In the genomic region with DNA sequence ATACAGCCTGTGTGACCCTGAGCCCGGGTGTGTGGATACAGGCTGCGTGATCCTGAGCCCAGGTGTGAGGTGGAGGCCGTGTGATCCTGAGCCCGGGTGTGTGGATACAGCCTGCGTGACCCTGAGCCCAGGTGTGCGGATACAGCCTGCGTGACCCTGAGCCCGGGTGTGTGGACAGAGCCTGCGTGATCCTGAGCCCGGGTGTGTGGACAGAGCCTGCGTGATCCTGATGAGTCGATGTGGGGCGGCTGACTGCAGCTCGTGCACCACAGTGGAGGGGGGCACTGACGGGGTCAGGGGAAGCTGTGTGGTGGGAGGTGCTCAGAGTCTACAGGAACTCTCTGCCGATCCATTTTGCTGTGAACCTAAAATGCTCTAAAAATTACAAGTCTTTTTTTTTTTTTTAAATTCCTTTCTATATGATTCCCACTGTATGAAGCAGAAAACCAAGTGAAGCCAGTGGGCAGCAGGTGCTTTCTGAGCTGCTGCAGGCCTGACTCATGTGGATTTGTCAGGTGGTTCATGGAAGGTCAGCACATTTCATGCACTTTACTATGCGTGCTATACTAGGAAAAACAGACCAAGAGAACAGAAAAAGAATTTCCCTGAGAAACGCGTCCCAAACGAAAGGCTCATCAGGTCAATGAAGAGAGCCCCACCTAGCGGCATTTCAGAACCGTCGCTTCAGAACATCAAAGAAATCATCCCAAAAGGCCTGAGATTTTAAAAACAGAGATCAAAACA, we compare ENCODE assay signal across 1 cellular context.
TF ChIP-seq lines count a peak whose summit lies in the region.

No MANE protein-coding gene starts in this region.

TF ChIP-seq in H1, 55 proteins besides CTCF, POLR2A, EP300 and RAD21:
- no peak for TF ChIP-seq CBX5 (IDR thresholded peaks at IDR 0.05; ENCODE audit: low read depth, low read length)
- no peak for TF ChIP-seq EZH2 (IDR thresholded peaks at IDR 0.05; ENCODE audit: low read depth, low read length, severe bottlenecking)
- TF ChIP-seq ASH2L (IDR thresholded peaks at IDR 0.05; ENCODE audit: low read length): no peak
- TF ChIP-seq, protein P1, sequence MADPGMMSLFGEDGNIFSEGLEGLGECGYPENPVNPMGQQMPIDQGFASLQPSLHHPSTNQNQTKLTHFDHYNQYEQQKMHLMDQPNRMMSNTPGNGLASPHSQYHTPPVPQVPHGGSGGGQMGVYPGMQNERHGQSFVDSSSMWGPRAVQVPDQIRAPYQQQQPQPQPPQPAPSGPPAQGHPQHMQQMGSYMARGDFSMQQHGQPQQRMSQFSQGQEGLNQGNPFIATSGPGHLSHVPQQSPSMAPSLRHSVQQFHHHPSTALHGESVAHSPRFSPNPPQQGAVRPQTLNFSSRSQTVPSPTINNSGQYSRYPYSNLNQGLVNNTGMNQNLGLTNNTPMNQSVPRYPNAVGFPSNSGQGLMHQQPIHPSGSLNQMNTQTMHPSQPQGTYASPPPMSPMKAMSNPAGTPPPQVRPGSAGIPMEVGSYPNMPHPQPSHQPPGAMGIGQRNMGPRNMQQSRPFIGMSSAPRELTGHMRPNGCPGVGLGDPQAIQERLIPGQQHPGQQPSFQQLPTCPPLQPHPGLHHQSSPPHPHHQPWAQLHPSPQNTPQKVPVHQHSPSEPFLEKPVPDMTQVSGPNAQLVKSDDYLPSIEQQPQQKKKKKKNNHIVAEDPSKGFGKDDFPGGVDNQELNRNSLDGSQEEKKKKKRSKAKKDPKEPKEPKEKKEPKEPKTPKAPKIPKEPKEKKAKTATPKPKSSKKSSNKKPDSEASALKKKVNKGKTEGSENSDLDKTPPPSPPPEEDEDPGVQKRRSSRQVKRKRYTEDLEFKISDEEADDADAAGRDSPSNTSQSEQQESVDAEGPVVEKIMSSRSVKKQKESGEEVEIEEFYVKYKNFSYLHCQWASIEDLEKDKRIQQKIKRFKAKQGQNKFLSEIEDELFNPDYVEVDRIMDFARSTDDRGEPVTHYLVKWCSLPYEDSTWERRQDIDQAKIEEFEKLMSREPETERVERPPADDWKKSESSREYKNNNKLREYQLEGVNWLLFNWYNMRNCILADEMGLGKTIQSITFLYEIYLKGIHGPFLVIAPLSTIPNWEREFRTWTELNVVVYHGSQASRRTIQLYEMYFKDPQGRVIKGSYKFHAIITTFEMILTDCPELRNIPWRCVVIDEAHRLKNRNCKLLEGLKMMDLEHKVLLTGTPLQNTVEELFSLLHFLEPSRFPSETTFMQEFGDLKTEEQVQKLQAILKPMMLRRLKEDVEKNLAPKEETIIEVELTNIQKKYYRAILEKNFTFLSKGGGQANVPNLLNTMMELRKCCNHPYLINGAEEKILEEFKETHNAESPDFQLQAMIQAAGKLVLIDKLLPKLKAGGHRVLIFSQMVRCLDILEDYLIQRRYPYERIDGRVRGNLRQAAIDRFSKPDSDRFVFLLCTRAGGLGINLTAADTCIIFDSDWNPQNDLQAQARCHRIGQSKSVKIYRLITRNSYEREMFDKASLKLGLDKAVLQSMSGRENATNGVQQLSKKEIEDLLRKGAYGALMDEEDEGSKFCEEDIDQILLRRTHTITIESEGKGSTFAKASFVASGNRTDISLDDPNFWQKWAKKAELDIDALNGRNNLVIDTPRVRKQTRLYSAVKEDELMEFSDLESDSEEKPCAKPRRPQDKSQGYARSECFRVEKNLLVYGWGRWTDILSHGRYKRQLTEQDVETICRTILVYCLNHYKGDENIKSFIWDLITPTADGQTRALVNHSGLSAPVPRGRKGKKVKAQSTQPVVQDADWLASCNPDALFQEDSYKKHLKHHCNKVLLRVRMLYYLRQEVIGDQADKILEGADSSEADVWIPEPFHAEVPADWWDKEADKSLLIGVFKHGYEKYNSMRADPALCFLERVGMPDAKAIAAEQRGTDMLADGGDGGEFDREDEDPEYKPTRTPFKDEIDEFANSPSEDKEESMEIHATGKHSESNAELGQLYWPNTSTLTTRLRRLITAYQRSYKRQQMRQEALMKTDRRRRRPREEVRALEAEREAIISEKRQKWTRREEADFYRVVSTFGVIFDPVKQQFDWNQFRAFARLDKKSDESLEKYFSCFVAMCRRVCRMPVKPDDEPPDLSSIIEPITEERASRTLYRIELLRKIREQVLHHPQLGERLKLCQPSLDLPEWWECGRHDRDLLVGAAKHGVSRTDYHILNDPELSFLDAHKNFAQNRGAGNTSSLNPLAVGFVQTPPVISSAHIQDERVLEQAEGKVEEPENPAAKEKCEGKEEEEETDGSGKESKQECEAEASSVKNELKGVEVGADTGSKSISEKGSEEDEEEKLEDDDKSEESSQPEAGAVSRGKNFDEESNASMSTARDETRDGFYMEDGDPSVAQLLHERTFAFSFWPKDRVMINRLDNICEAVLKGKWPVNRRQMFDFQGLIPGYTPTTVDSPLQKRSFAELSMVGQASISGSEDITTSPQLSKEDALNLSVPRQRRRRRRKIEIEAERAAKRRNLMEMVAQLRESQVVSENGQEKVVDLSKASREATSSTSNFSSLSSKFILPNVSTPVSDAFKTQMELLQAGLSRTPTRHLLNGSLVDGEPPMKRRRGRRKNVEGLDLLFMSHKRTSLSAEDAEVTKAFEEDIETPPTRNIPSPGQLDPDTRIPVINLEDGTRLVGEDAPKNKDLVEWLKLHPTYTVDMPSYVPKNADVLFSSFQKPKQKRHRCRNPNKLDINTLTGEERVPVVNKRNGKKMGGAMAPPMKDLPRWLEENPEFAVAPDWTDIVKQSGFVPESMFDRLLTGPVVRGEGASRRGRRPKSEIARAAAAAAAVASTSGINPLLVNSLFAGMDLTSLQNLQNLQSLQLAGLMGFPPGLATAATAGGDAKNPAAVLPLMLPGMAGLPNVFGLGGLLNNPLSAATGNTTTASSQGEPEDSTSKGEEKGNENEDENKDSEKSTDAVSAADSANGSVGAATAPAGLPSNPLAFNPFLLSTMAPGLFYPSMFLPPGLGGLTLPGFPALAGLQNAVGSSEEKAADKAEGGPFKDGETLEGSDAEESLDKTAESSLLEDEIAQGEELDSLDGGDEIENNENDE (IDR thresholded peaks at IDR 0.05; ENCODE audit: insufficient replicate concordance, low read length): no peak
- no peak for TF ChIP-seq TCF12 (IDR thresholded peaks at IDR 0.05; ENCODE audit: low read depth, low read length)
- TF ChIP-seq POLR2AphosphoS5 (IDR thresholded peaks at IDR 0.05; ENCODE audit: low read depth, low read length): no peak
- no peak for TF ChIP-seq SP4 (IDR thresholded peaks at IDR 0.05; ENCODE audit: low read length)
- TF ChIP-seq EGR1 (IDR thresholded peaks at IDR 0.05; ENCODE audit: borderline replicate concordance, low read depth, low read length): no peak
- TF ChIP-seq FOSL1 (IDR thresholded peaks at IDR 0.05; ENCODE audit: insufficient read depth, low read depth, low read length): no peak
- no peak for TF ChIP-seq CTBP2 (IDR thresholded peaks at IDR 0.05; ENCODE audit: borderline replicate concordance, insufficient read depth, insufficient read length, low read length)
- TF ChIP-seq, protein P2, sequence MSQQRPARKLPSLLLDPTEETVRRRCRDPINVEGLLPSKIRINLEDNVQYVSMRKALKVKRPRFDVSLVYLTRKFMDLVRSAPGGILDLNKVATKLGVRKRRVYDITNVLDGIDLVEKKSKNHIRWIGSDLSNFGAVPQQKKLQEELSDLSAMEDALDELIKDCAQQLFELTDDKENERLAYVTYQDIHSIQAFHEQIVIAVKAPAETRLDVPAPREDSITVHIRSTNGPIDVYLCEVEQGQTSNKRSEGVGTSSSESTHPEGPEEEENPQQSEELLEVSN (IDR thresholded peaks at IDR 0.05): no peak
- TF ChIP-seq CHD1 (IDR thresholded peaks at IDR 0.05; ENCODE audit: low read depth, low read length): no peak
- TF ChIP-seq, protein P3, sequence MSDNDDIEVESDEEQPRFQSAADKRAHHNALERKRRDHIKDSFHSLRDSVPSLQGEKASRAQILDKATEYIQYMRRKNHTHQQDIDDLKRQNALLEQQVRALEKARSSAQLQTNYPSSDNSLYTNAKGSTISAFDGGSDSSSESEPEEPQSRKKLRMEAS (IDR thresholded peaks at IDR 0.05): no peak
- no peak for TF ChIP-seq TBP (IDR thresholded peaks at IDR 0.05; ENCODE audit: low read depth, low read length)
- TF ChIP-seq GABPA (IDR thresholded peaks at IDR 0.05; ENCODE audit: borderline replicate concordance, insufficient read depth, low read length): no peak
- TF ChIP-seq CHD2 (IDR thresholded peaks at IDR 0.05; ENCODE audit: low read length): no peak
- TF ChIP-seq CREB1 (IDR thresholded peaks at IDR 0.05): no peak
- no peak for TF ChIP-seq RBBP5 (IDR thresholded peaks at IDR 0.05; ENCODE audit: borderline replicate concordance, low read depth, low read length)
